In genomic region chr6:35415065-35415880, GRCh38 we compare ENCODE assay signal across 8 cellular contexts. TPM values are rescaled to one million over a fixed set of nuclear protein-coding genes. Genes with fewer than 3 reads are reported as not detected.
DNase-seq lines count a peak whose midpoint lies in the region; ATAC-seq and TF ChIP-seq lines count a peak whose summit lies in the region.

No MANE protein-coding gene starts in this region.

- peaks cover 6 to 7% of the 10 kb centered on the region in 2 donors for H3K36me3 Mint-ChIP-seq in activated naive CD4-positive, alpha-beta T cell treated with anti-CD3 and anti-CD28 coated beads, Interleukin-2, amount 50 U/mL, for 72 hours

- ATAC-seq in activated naive CD4-positive, alpha-beta T cell treated with anti-CD3 and anti-CD28 coated beads, Interleukin-2, amount 50 U/mL, for 72 hours = peak; percentile 21 to 70
- ATAC-seq in GM21528 (IDR thresholded peaks at IDR 0.05; ENCODE audit: low FRiP score, unreplicated experiment) = no peak

- no peaks in the 10 kb centered on the region for H3K9me3 Mint-ChIP-seq in activated naive CD4-positive, alpha-beta T cell treated with anti-CD3 and anti-CD28 coated beads, Interleukin-2, amount 50 U/mL, for 72 hours

- DNase-seq in AG10803 (ENCODE audit: low read depth) = peak; percentile 89
- DNase-seq in HCEC 1CT = peak; percentile 85
- peak; percentile 97 for DNase-seq in NCI-H510A (lab: John Stamatoyannopoulos, UW)
- peak in 1 of 2 donors; percentile 26 for DNase-seq in activated naive CD4-positive, alpha-beta T cell treated with anti-CD3 and anti-CD28 coated beads, Interleukin-2, amount 50 U/mL, for 72 hours (ENCODE audit: low spot score in 2 of 2)
- DNase-seq in head of caudate nucleus = peak; percentile 48 to 93 (median 84)
- peak; percentile 86 for DNase-seq in posterior vena cava (ENCODE audit: low spot score)
- DNase-seq in stimulated activated CD4-positive, alpha-beta T cell treated with anti-CD3 and anti-CD28 coated beads, Interleukin-2, amount 100 ng/mL, for 48 hours = no peak

- no peak overlapping the region for H3K4me3 ChIP-seq in AG10803 (ENCODE audit: low read length)

- H3K27ac Mint-ChIP-seq in activated naive CD4-positive, alpha-beta T cell treated with anti-CD3 and anti-CD28 coated beads, Interleukin-2, amount 50 U/mL, for 72 hours = peak overlapping the region; percentile 38 to 86

- intact Hi-C loops in head of caudate nucleus (cut with DNase I) = loop anchor here (2.0 kb wide), 1 partner anchor 74 kb away; no protein-coding TSS in a partner anchor
- intact Hi-C loops in posterior vena cava (cut with DNase I) = loop anchor here in 1 of 2 donors (5.0 kb wide), 1 partner anchor 73 kb away; the partner anchor contains the start of gene PPARD

- TF ChIP-seq CTCF in AG10803 (conservative IDR thresholded peaks at IDR 0.05; ENCODE audit: low read length) = peak; percentile 74

RNA-seq across cellular contexts. Expression of gene FANCE, which starts 36.9 kb away (rescaled TPM):
- 10 to 100 TPM; 14.3 to 14.7 TPM for total RNA-seq in activated naive CD4-positive, alpha-beta T cell treated with anti-CD3 and anti-CD28 coated beads, Interleukin-2, amount 50 U/mL, for 72 hours
- total RNA-seq in posterior vena cava = 1 to 10 TPM; 2.5 to 4.0 TPM

RNA-seq across cellular contexts. Expression of gene RPL10A, which starts 52.9 kb away (rescaled TPM):
- total RNA-seq in activated naive CD4-positive, alpha-beta T cell treated with anti-CD3 and anti-CD28 coated beads, Interleukin-2, amount 50 U/mL, for 72 hours = 1,000 to 10,000 TPM; 1,700 to 2,159 TPM
- 1,000 to 10,000 TPM in 1 of 2 donors, 100 to 1,000 TPM in 1; 816 to 1,010 TPM for total RNA-seq in posterior vena cava

Comparison
In these comparisons a context has a peak if more than half of its experiments do, and no peak if none do; other contexts are left out.
1. DNase-seq: peak in AG10803 (single experiment), HCEC 1CT (single experiment), NCI-H510A (single experiment), head of caudate nucleus (42 of 42) and posterior vena cava (single experiment); none in stimulated activated CD4-positive, alpha-beta T cell treated with anti-CD3 and anti-CD28 coated beads, Interleukin-2, amount 100 ng/mL, for 48 hours (0 of 2).